25 cellular contexts compared by ENCODE assay signal in genomic region chr21:42316891-42317290, GRCh38. TPM values are rescaled to one million over a fixed set of nuclear protein-coding genes. Genes with fewer than 3 reads are reported as not detected.
DNase-seq lines count a peak whose midpoint lies in the region; FAIRE-seq and TF ChIP-seq lines count a peak whose summit lies in the region.
"Had no signal": no experiment of that assay in that cellular context is flagged by ENCODE, and none has a peak within 500 bp of the region (broad histone marks: within the 10 kb centered on the region; RNA-seq: fewer than 3 reads in every experiment).

No MANE protein-coding gene starts in this region.

- no peaks in the 10 kb centered on the region for H3K4me1 ChIP-seq in colonic mucosa
- peaks cover 40% of the 10 kb centered on the region for H3K4me1 ChIP-seq in neural progenitor cell
- H3K4me1 ChIP-seq in suprapubic skin: no peaks in the 10 kb centered on the region

- no peaks in the 10 kb centered on the region for H4K20me1 ChIP-seq in neural progenitor cell (ENCODE audit: low read depth)

- no peak for TF ChIP-seq EP300 in suprapubic skin (IDR thresholded peaks at IDR 0.05)

- H3K27me3 Mint-ChIP-seq in neural progenitor cell (ENCODE audit: insufficient read depth, low read depth): peaks cover 6% of the 10 kb centered on the region
- H3K27me3 Mint-ChIP-seq: activated B cell treated with CpG ODN at 0.5 μM for 24 hours; activated CD4-positive, alpha-beta memory T cell treated with anti-CD3 and anti-CD28 coated beads, Interleukin-2, amount 10 ng/mL, durations not matched to agents 7 days and 5 days; activated T-cell treated with anti-CD3 and anti-CD28 coated beads, Interleukin-2, amount 50 U/mL, for 24 hours; CD8-positive, alpha-beta memory T cell had no signal

- H3K36me3 ChIP-seq in colonic mucosa (no peaks in the 10 kb centered on the region), neural progenitor cell (no peaks in the 10 kb centered on the region), suprapubic skin (no peaks in the 10 kb centered on the region)
- H3K36me3 ChIP-seq: cardiac muscle cell, left lung, prostate gland had no signal

- peak overlapping the region; percentile 31 for H3K4me2 ChIP-seq in neural progenitor cell

- H3F3A ChIP-seq in neural progenitor cell (ENCODE audit: low read depth): peaks cover 15% of the 10 kb centered on the region

- no peak overlapping the region for H3K4me3 Mint-ChIP-seq in neural progenitor cell
- H3K4me3 Mint-ChIP-seq: activated B cell treated with CpG ODN at 0.5 μM for 24 hours; activated CD4-positive, alpha-beta memory T cell treated with anti-CD3 and anti-CD28 coated beads, Interleukin-2, amount 10 ng/mL, durations not matched to agents 7 days and 5 days; activated naive CD4-positive, alpha-beta T cell treated with anti-CD3 and anti-CD28 coated beads, Interleukin-2, amount 10 ng/mL, durations not matched to agents 7 days and 5 days; activated T-cell treated with anti-CD3 and anti-CD28 coated beads, Interleukin-2, amount 50 U/mL, for 24 hours; CD8-positive, alpha-beta memory T cell; mesothelial cell of epicardium; nephron progenitor cell; stimulated activated effector memory CD8-positive, alpha-beta T cell treated with anti-CD3 and anti-CD28 coated beads, Interleukin-12 subunit alpha, Interleukin-12 subunit beta, amount 100 ng/mL, for 72 hours had no signal

- peak; percentile 92 for DNase-seq in DMS53 (lab: John Stamatoyannopoulos, UW)
- DNase-seq in NCI-H146 treated with DMSO at 0.1 percent for 48 hours (lab: John Stamatoyannopoulos, UW; ENCODE audit: unreplicated experiment): peak; percentile 20
- peak; percentile 93 for DNase-seq in colonic mucosa
- DNase-seq in neural progenitor cell (ENCODE audit: low spot score): no peak
- no peak for DNase-seq in D721Med (ENCODE audit: insufficient read length, low spot score)
- DNase-seq in suprapubic skin (ENCODE audit: low spot score in 2 of 2): no peak
- DNase-seq in D341Med (ENCODE audit: low spot score): no peak
- DNase-seq: activated B cell treated with CpG ODN at 0.5 μM for 24 hours; activated CD4-positive, alpha-beta memory T cell treated with anti-CD3 and anti-CD28 coated beads, Interleukin-2, amount 10 ng/mL, durations not matched to agents 7 days and 5 days; activated naive CD4-positive, alpha-beta T cell treated with anti-CD3 and anti-CD28 coated beads, Interleukin-2, amount 10 ng/mL, durations not matched to agents 7 days and 5 days; CD8-positive, alpha-beta memory T cell; GM23248; MV-4-11; NCI-H524; nephron progenitor cell; stimulated activated CD4-positive, alpha-beta T cell treated with anti-CD3 and anti-CD28 coated beads, Interleukin-1b, Interleukin-23, amount 100 ng/mL, for 48 hours had no signal

- H2AFZ ChIP-seq in neural progenitor cell (replicated peaks): no peak overlapping the region
- H2AFZ ChIP-seq: GM23248 had no signal

- no peaks in the 10 kb centered on the region for H3K9me3 ChIP-seq in colonic mucosa
- H3K9me3 ChIP-seq in neural progenitor cell (ENCODE audit: low read depth): no peaks in the 10 kb centered on the region
- H3K9me3 ChIP-seq in suprapubic skin: no peaks in the 10 kb centered on the region
- H3K9me3 ChIP-seq: left lung, prostate gland had no signal

- no peak for TF ChIP-seq POLR2A in suprapubic skin (IDR thresholded peaks at IDR 0.05)

- WGBS in suprapubic skin: 100% methylated on average over 2 of the region's 16 CpGs

- H3K79me2 ChIP-seq in neural progenitor cell (ENCODE audit: low read depth): no peaks in the 10 kb centered on the region

- H3K4me3 ChIP-seq in colonic mucosa (no peak overlapping the region), neural progenitor cell (no peak overlapping the region), suprapubic skin (no peak overlapping the region)
- H3K4me3 ChIP-seq: cardiac muscle cell, GM23248, left lung, prostate gland had no signal

- no peaks in the 10 kb centered on the region for H3K9me3 Mint-ChIP-seq in neural progenitor cell
- H3K9me3 Mint-ChIP-seq: activated B cell treated with CpG ODN at 0.5 μM for 24 hours; activated CD4-positive, alpha-beta memory T cell treated with anti-CD3 and anti-CD28 coated beads, Interleukin-2, amount 10 ng/mL, durations not matched to agents 7 days and 5 days; activated naive CD4-positive, alpha-beta T cell treated with anti-CD3 and anti-CD28 coated beads, Interleukin-2, amount 10 ng/mL, durations not matched to agents 7 days and 5 days; activated T-cell treated with anti-CD3 and anti-CD28 coated beads, Interleukin-2, amount 50 U/mL, for 24 hours; CD8-positive, alpha-beta memory T cell; mesothelial cell of epicardium; nephron progenitor cell; stimulated activated effector memory CD8-positive, alpha-beta T cell treated with anti-CD3 and anti-CD28 coated beads, Interleukin-12 subunit alpha, Interleukin-12 subunit beta, amount 100 ng/mL, for 72 hours had no signal

- no peaks in the 10 kb centered on the region for H3K36me3 Mint-ChIP-seq in neural progenitor cell
- H3K36me3 Mint-ChIP-seq: activated naive CD4-positive, alpha-beta T cell treated with anti-CD3 and anti-CD28 coated beads, Interleukin-2, amount 10 ng/mL, durations not matched to agents 7 days and 5 days; CD8-positive, alpha-beta memory T cell; mesothelial cell of epicardium; stimulated activated effector memory CD8-positive, alpha-beta T cell treated with anti-CD3 and anti-CD28 coated beads, Interleukin-12 subunit alpha, Interleukin-12 subunit beta, amount 100 ng/mL, for 72 hours had no signal

- H3K4me1 Mint-ChIP-seq in neural progenitor cell: peaks cover 40% of the 10 kb centered on the region
- H3K4me1 Mint-ChIP-seq: mesothelial cell of epicardium had no signal

- H3K27me3 ChIP-seq in colonic mucosa (no peaks in the 10 kb centered on the region), neural progenitor cell (no peaks in the 10 kb centered on the region), suprapubic skin (peaks cover 5% of the 10 kb centered on the region)
- H3K27me3 ChIP-seq: cardiac muscle cell, left lung had no signal

- no peak for TF ChIP-seq CTCF in colonic mucosa (IDR thresholded peaks at IDR 0.05)
- TF ChIP-seq CTCF in neural progenitor cell (IDR thresholded peaks at IDR 0.05): no peak
- TF ChIP-seq CTCF in D721Med (IDR thresholded peaks at IDR 0.05; ENCODE audit: insufficient read depth, missing control alignments): no peak
- no peak for TF ChIP-seq CTCF in suprapubic skin (IDR thresholded peaks at IDR 0.05)

- H3K27ac ChIP-seq in colonic mucosa: peak overlapping the region; percentile 93
- H3K27ac ChIP-seq in neural progenitor cell: no peak overlapping the region
- H3K27ac ChIP-seq in suprapubic skin: no peak overlapping the region
- H3K27ac ChIP-seq: cardiac muscle cell, GM23248, left lung, prostate gland, RWPE1 had no signal

- H3K9ac ChIP-seq in colonic mucosa (ENCODE audit: low read depth in 2 of 2, low read length in 2 of 2): peak overlapping the region in 1 of 2 donors; percentile 80
- no peak overlapping the region for H3K9ac ChIP-seq in neural progenitor cell
- H3K9ac ChIP-seq: GM23248 had no signal

- intact Hi-C loops in colonic mucosa (cut with DNase I): no loop called here

- no peak for FAIRE-seq in D721Med (lab: Jason Lieb, UNC)

- H3K27ac Mint-ChIP-seq in neural progenitor cell: no peak overlapping the region
- H3K27ac Mint-ChIP-seq: activated B cell treated with CpG ODN at 0.5 μM for 24 hours; activated CD4-positive, alpha-beta memory T cell treated with anti-CD3 and anti-CD28 coated beads, Interleukin-2, amount 10 ng/mL, durations not matched to agents 7 days and 5 days; activated naive CD4-positive, alpha-beta T cell treated with anti-CD3 and anti-CD28 coated beads, Interleukin-2, amount 10 ng/mL, durations not matched to agents 7 days and 5 days; activated T-cell treated with anti-CD3 and anti-CD28 coated beads, Interleukin-2, amount 50 U/mL, for 24 hours; mesothelial cell of epicardium; stimulated activated effector memory CD8-positive, alpha-beta T cell treated with anti-CD3 and anti-CD28 coated beads, Interleukin-12 subunit alpha, Interleukin-12 subunit beta, amount 100 ng/mL, for 72 hours had no signal

RNA-seq across cellular contexts. Expression of gene TFF3, which starts 1.7 kb away (rescaled TPM):
- total RNA-seq in colonic mucosa: 1,000 to 10,000 TPM; 2,373 to 4,154 TPM
- 0.12 TPM in 1 of 2 replicates, not detected in the other for total RNA-seq in neural progenitor cell (ENCODE audit: low replicate concordance)
- total RNA-seq in suprapubic skin: 1 to 10 TPM in 3 of 4 donors, not detected in 1; 1.9 to 8.0 (median 5.5) TPM
- total RNA-seq: activated B cell treated with CpG ODN at 0.5 μM for 24 hours; activated CD4-positive, alpha-beta memory T cell treated with anti-CD3 and anti-CD28 coated beads, Interleukin-2, amount 10 ng/mL, durations not matched to agents 7 days and 5 days; cardiac muscle cell; CD8-positive, alpha-beta memory T cell; GM23248; mesothelial cell of epicardium; temporal lobe had no signal

RNA-seq across cellular contexts. Expression of gene TFF2, which starts 33.9 kb away (rescaled TPM):
- total RNA-seq in colonic mucosa (1 to 10 TPM; 2.3 to 2.5 TPM), neural progenitor cell (ENCODE audit: low replicate concordance) (not detected in 2 replicates), suprapubic skin (not detected)
- total RNA-seq: activated B cell treated with CpG ODN at 0.5 μM for 24 hours; activated CD4-positive, alpha-beta memory T cell treated with anti-CD3 and anti-CD28 coated beads, Interleukin-2, amount 10 ng/mL, durations not matched to agents 7 days and 5 days; cardiac muscle cell; CD8-positive, alpha-beta memory T cell; dermis microvascular lymphatic vessel endothelial cell; GM23248; left lung; mesothelial cell of epicardium; prostate gland; temporal lobe had no signal

RNA-seq across cellular contexts. Expression of gene TFF1, which starts 49.4 kb away (rescaled TPM):
- total RNA-seq in colonic mucosa: 100 to 1,000 TPM; 233 to 916 TPM
- not detected in 2 replicates for total RNA-seq in neural progenitor cell (ENCODE audit: low replicate concordance)
- total RNA-seq in suprapubic skin: not detected
- total RNA-seq: activated B cell treated with CpG ODN at 0.5 μM for 24 hours; activated CD4-positive, alpha-beta memory T cell treated with anti-CD3 and anti-CD28 coated beads, Interleukin-2, amount 10 ng/mL, durations not matched to agents 7 days and 5 days; cardiac muscle cell; CD8-positive, alpha-beta memory T cell; dermis microvascular lymphatic vessel endothelial cell; GM23248; left lung; mesothelial cell of epicardium; temporal lobe had no signal

Comparison
In these comparisons a context has a peak if more than half of its experiments do, and no peak if none do; other contexts are left out.
1. DNase-seq: peak in DMS53 (single experiment), NCI-H146 treated with DMSO at 0.1 percent for 48 hours (single experiment) and colonic mucosa (single experiment); none in neural progenitor cell (single experiment), D721Med (single experiment), suprapubic skin (0 of 2) and D341Med (single experiment).
2. RNA of gene TFF3, which starts 1.7 kb away (total RNA-seq): 2,373 to 4,154 TPM in colonic mucosa; 1.9 to 8.0 TPM in suprapubic skin and 0.12 TPM in neural progenitor cell; every median in the first group is over 100 times any median in the second.
3. RNA of gene TFF1, which starts 49.4 kb away (total RNA-seq): 233 to 916 TPM in colonic mucosa; not detected in neural progenitor cell and not detected in suprapubic skin; every median in the first group is over 100 times any median in the second.